1 cellular context compared by ENCODE assay signal in genomic region chr3:42772670-42773408, GRCh38.
A peak's percentile ranks its signal among the peaks of the same experiment; 100 is the strongest.
TF ChIP-seq lines count a peak whose summit lies in the region.

A gene with protein sequence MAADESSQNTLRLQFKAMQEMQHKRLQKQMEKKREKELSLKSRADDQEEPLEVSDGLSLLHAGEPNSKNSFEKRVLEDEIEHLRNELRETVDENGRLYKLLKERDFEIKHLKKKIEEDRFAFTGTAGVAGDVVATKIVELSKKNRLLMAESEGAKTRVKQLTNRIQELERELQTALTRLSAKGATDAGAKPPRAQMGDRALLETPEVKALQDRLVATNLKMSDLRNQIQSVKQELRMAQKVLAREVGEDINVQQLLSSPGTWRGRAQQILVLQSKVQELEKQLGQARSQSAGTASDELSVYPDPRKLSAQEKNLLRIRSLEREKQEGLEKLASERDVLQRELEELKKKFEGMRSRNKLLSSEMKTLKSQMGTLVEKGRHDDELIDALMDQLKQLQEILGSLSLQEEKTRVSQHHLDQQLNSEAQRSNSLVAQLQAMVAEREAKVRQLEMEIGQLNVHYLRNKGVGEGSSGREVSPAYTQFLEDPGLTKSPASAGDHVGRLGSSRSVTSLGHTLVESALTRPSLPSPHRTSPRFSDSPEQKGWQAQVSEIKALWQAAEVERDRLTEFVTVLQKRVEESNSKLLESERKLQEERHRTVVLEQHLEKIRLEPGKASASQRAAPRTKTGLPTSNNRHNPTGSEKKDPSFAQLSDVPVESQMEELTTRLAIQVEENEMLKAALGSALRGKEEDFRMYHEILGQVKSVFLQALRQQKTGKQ (minus strand): TSS chr3:42773253. CDS start chr3:42758345, 14,908 bp downstream.

TF ChIP-seq in WTC11, 78 proteins besides CTCF, POLR2A, EP300 and RAD21 (continued from another document):
- TF ChIP-seq, protein P1, sequence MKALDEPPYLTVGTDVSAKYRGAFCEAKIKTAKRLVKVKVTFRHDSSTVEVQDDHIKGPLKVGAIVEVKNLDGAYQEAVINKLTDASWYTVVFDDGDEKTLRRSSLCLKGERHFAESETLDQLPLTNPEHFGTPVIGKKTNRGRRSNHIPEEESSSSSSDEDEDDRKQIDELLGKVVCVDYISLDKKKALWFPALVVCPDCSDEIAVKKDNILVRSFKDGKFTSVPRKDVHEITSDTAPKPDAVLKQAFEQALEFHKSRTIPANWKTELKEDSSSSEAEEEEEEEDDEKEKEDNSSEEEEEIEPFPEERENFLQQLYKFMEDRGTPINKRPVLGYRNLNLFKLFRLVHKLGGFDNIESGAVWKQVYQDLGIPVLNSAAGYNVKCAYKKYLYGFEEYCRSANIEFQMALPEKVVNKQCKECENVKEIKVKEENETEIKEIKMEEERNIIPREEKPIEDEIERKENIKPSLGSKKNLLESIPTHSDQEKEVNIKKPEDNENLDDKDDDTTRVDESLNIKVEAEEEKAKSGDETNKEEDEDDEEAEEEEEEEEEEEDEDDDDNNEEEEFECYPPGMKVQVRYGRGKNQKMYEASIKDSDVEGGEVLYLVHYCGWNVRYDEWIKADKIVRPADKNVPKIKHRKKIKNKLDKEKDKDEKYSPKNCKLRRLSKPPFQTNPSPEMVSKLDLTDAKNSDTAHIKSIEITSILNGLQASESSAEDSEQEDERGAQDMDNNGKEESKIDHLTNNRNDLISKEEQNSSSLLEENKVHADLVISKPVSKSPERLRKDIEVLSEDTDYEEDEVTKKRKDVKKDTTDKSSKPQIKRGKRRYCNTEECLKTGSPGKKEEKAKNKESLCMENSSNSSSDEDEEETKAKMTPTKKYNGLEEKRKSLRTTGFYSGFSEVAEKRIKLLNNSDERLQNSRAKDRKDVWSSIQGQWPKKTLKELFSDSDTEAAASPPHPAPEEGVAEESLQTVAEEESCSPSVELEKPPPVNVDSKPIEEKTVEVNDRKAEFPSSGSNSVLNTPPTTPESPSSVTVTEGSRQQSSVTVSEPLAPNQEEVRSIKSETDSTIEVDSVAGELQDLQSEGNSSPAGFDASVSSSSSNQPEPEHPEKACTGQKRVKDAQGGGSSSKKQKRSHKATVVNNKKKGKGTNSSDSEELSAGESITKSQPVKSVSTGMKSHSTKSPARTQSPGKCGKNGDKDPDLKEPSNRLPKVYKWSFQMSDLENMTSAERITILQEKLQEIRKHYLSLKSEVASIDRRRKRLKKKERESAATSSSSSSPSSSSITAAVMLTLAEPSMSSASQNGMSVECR (CRISPR knock-in tag; IDR thresholded peaks at IDR 0.05; ENCODE audit: borderline replicate concordance), result peak; percentile 57; the same call in 1 of the 2 replicates
- TF ChIP-seq ZNF121 (CRISPR knock-in tag; IDR thresholded peaks at IDR 0.05), result no peak
- peak; percentile 79 for TF ChIP-seq MAX (CRISPR knock-in tag; IDR thresholded peaks at IDR 0.05)
- TF ChIP-seq ATF2 (CRISPR knock-in tag; IDR thresholded peaks at IDR 0.05; ENCODE audit: borderline replicate concordance, low read depth), result no peak
- TF ChIP-seq NR1H2 (CRISPR knock-in tag; IDR thresholded peaks at IDR 0.05), result no peak
- TF ChIP-seq, protein P2, sequence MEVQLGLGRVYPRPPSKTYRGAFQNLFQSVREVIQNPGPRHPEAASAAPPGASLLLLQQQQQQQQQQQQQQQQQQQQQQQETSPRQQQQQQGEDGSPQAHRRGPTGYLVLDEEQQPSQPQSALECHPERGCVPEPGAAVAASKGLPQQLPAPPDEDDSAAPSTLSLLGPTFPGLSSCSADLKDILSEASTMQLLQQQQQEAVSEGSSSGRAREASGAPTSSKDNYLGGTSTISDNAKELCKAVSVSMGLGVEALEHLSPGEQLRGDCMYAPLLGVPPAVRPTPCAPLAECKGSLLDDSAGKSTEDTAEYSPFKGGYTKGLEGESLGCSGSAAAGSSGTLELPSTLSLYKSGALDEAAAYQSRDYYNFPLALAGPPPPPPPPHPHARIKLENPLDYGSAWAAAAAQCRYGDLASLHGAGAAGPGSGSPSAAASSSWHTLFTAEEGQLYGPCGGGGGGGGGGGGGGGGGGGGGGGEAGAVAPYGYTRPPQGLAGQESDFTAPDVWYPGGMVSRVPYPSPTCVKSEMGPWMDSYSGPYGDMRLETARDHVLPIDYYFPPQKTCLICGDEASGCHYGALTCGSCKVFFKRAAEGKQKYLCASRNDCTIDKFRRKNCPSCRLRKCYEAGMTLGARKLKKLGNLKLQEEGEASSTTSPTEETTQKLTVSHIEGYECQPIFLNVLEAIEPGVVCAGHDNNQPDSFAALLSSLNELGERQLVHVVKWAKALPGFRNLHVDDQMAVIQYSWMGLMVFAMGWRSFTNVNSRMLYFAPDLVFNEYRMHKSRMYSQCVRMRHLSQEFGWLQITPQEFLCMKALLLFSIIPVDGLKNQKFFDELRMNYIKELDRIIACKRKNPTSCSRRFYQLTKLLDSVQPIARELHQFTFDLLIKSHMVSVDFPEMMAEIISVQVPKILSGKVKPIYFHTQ (CRISPR knock-in tag; IDR thresholded peaks at IDR 0.05), result no peak
- TF ChIP-seq E2F5 (CRISPR knock-in tag; IDR thresholded peaks at IDR 0.05), result peak; percentile 47
- no peak for TF ChIP-seq MLX (CRISPR knock-in tag; IDR thresholded peaks at IDR 0.05)
- TF ChIP-seq, protein P3, sequence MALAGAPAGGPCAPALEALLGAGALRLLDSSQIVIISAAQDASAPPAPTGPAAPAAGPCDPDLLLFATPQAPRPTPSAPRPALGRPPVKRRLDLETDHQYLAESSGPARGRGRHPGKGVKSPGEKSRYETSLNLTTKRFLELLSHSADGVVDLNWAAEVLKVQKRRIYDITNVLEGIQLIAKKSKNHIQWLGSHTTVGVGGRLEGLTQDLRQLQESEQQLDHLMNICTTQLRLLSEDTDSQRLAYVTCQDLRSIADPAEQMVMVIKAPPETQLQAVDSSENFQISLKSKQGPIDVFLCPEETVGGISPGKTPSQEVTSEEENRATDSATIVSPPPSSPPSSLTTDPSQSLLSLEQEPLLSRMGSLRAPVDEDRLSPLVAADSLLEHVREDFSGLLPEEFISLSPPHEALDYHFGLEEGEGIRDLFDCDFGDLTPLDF (CRISPR knock-in tag; IDR thresholded peaks at IDR 0.05), result no peak
- peak; percentile 69 for TF ChIP-seq FOXK1 (CRISPR knock-in tag; IDR thresholded peaks at IDR 0.05)
- no peak for TF ChIP-seq MXD4 (CRISPR knock-in tag; IDR thresholded peaks at IDR 0.05; ENCODE audit: borderline replicate concordance)
- no peak for TF ChIP-seq ZNF263 (CRISPR knock-in tag; IDR thresholded peaks at IDR 0.05; ENCODE audit: low read depth)
- TF ChIP-seq NFE2L1 (CRISPR knock-in tag; IDR thresholded peaks at IDR 0.05), result no peak
- no peak for TF ChIP-seq ZNF138 (CRISPR knock-in tag; conservative IDR thresholded peaks at IDR 0.05)
- no peak for TF ChIP-seq EMX1 (CRISPR knock-in tag; IDR thresholded peaks at IDR 0.05)
- TF ChIP-seq SP1 (CRISPR knock-in tag; conservative IDR thresholded peaks at IDR 0.05), result no peak
- TF ChIP-seq ESRRA (CRISPR knock-in tag; IDR thresholded peaks at IDR 0.05; ENCODE audit: borderline replicate concordance), result no peak
- no peak for TF ChIP-seq NFATC4 (CRISPR knock-in tag; IDR thresholded peaks at IDR 0.05)
- no peak for TF ChIP-seq GTF2I (CRISPR knock-in tag; conservative IDR thresholded peaks at IDR 0.05)
- TF ChIP-seq, protein P4, sequence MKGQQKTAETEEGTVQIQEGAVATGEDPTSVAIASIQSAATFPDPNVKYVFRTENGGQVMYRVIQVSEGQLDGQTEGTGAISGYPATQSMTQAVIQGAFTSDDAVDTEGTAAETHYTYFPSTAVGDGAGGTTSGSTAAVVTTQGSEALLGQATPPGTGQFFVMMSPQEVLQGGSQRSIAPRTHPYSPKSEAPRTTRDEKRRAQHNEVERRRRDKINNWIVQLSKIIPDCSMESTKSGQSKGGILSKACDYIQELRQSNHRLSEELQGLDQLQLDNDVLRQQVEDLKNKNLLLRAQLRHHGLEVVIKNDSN (CRISPR knock-in tag; IDR thresholded peaks at IDR 0.05), result no peak
- TF ChIP-seq, protein P5, sequence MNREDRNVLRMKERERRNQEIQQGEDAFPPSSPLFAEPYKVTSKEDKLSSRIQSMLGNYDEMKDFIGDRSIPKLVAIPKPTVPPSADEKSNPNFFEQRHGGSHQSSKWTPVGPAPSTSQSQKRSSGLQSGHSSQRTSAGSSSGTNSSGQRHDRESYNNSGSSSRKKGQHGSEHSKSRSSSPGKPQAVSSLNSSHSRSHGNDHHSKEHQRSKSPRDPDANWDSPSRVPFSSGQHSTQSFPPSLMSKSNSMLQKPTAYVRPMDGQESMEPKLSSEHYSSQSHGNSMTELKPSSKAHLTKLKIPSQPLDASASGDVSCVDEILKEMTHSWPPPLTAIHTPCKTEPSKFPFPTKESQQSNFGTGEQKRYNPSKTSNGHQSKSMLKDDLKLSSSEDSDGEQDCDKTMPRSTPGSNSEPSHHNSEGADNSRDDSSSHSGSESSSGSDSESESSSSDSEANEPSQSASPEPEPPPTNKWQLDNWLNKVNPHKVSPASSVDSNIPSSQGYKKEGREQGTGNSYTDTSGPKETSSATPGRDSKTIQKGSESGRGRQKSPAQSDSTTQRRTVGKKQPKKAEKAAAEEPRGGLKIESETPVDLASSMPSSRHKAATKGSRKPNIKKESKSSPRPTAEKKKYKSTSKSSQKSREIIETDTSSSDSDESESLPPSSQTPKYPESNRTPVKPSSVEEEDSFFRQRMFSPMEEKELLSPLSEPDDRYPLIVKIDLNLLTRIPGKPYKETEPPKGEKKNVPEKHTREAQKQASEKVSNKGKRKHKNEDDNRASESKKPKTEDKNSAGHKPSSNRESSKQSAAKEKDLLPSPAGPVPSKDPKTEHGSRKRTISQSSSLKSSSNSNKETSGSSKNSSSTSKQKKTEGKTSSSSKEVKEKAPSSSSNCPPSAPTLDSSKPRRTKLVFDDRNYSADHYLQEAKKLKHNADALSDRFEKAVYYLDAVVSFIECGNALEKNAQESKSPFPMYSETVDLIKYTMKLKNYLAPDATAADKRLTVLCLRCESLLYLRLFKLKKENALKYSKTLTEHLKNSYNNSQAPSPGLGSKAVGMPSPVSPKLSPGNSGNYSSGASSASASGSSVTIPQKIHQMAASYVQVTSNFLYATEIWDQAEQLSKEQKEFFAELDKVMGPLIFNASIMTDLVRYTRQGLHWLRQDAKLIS (CRISPR knock-in tag; IDR thresholded peaks at IDR 0.05; ENCODE audit: borderline replicate concordance), result no peak
- TF ChIP-seq ATF3 (CRISPR knock-in tag; conservative IDR thresholded peaks at IDR 0.05), result no peak
- TF ChIP-seq FOXJ3 (CRISPR knock-in tag; IDR thresholded peaks at IDR 0.05; ENCODE audit: borderline replicate concordance), result no peak
- peak; percentile 43; the same call in 1 of the 2 replicates for TF ChIP-seq CBFB (CRISPR knock-in tag; IDR thresholded peaks at IDR 0.05; ENCODE audit: low read depth)
- TF ChIP-seq ZBTB21 (CRISPR knock-in tag; IDR thresholded peaks at IDR 0.05; ENCODE audit: borderline replicate concordance), result peak; percentile 82
- TF ChIP-seq, protein P6, sequence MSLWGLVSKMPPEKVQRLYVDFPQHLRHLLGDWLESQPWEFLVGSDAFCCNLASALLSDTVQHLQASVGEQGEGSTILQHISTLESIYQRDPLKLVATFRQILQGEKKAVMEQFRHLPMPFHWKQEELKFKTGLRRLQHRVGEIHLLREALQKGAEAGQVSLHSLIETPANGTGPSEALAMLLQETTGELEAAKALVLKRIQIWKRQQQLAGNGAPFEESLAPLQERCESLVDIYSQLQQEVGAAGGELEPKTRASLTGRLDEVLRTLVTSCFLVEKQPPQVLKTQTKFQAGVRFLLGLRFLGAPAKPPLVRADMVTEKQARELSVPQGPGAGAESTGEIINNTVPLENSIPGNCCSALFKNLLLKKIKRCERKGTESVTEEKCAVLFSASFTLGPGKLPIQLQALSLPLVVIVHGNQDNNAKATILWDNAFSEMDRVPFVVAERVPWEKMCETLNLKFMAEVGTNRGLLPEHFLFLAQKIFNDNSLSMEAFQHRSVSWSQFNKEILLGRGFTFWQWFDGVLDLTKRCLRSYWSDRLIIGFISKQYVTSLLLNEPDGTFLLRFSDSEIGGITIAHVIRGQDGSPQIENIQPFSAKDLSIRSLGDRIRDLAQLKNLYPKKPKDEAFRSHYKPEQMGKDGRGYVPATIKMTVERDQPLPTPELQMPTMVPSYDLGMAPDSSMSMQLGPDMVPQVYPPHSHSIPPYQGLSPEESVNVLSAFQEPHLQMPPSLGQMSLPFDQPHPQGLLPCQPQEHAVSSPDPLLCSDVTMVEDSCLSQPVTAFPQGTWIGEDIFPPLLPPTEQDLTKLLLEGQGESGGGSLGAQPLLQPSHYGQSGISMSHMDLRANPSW (CRISPR knock-in tag; conservative IDR thresholded peaks at IDR 0.05; ENCODE audit: low read depth), result no peak
- TF ChIP-seq ATF6 (CRISPR knock-in tag; IDR thresholded peaks at IDR 0.05), result no peak
- TF ChIP-seq ZNF396 (CRISPR knock-in tag; IDR thresholded peaks at IDR 0.05; ENCODE audit: borderline replicate concordance), result no peak
